1 cellular context compared by ENCODE assay signal in genomic region chr9:133463864-133464615, GRCh38.
TF ChIP-seq lines count a peak whose summit lies in the region.

No MANE protein-coding gene starts in this region.

TF ChIP-seq in K562, 482 proteins besides CTCF, POLR2A, EP300 and RAD21:
- 0 out of 2 replicates have a peak, but pooled peaks have one; percentile 13 for TF ChIP-seq EGR1 (conservative IDR thresholded peaks at IDR 0.05)
- TF ChIP-seq BHLHE40 (IDR thresholded peaks at IDR 0.05; ENCODE audit: low read length), result peak; percentile 44; the same call in 1 of the 2 replicates
- TF ChIP-seq, protein P1, sequence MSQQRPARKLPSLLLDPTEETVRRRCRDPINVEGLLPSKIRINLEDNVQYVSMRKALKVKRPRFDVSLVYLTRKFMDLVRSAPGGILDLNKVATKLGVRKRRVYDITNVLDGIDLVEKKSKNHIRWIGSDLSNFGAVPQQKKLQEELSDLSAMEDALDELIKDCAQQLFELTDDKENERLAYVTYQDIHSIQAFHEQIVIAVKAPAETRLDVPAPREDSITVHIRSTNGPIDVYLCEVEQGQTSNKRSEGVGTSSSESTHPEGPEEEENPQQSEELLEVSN (IDR thresholded peaks at IDR 0.05; ENCODE audit: borderline replicate concordance in 1 of 2, extremely low read depth in 1 of 2, insufficient read depth in 1 of 2, insufficient read length in 1 of 2, low read depth in 1 of 2, low read length in 1 of 2, poor library complexity in 1 of 2, severe bottlenecking in 1 of 2), result no peak
TF ChIP-seq in K562: peak in this region for 2.
